In genomic region chr11:66311965-66312548, GRCh38 we compare ENCODE assay signal across 1 cellular context.
TF ChIP-seq lines count a peak whose summit lies in the region.

No MANE protein-coding gene starts in this region.

TF ChIP-seq in K562, 482 proteins besides CTCF, POLR2A, EP300 and RAD21 (continued from another document and continues in another):
- TF ChIP-seq RBM25 (IDR thresholded peaks at IDR 0.05; ENCODE audit: low read depth, low read length, severe bottlenecking) (no peak), ATF3 (IDR thresholded peaks at IDR 0.05) (no peak), ATF3 (CRISPR knock-in tag; conservative IDR thresholded peaks at IDR 0.05) (0 out of 2 replicates have a peak, but pooled peaks have one; percentile 52), ZNF408 (CRISPR knock-in tag; IDR thresholded peaks at IDR 0.05; ENCODE audit: low read depth) (no peak), ZNF561 (CRISPR knock-in tag; conservative IDR thresholded peaks at IDR 0.05) (no peak), CHD2 (IDR thresholded peaks at IDR 0.05; ENCODE audit: low read depth, low read length) (no peak), ILF3 (IDR thresholded peaks at IDR 0.05; ENCODE audit: borderline replicate concordance) (no peak), ZNF354B (CRISPR knock-in tag; IDR thresholded peaks at IDR 0.05) (no peak), SUPT5H (IDR thresholded peaks at IDR 0.05) (no peak), NUFIP1 (IDR thresholded peaks at IDR 0.05; ENCODE audit: partially characterized antibody) (no peak), ZSCAN29 (IDR thresholded peaks at IDR 0.05) (no peak), ZNF696 (CRISPR knock-in tag; conservative IDR thresholded peaks at IDR 0.05) (no peak), KHSRP (IDR thresholded peaks at IDR 0.05) (no peak), SMARCA4 (IDR thresholded peaks at IDR 0.05) (peak; percentile 64; the same call in 1 of the 2 replicates), RBFOX2 (IDR thresholded peaks at IDR 0.05; ENCODE audit: low read depth, low read length) (peak; percentile 57), ZEB2 (IDR thresholded peaks at IDR 0.05) (no peak), ESRRB (CRISPR knock-in tag; IDR thresholded peaks at IDR 0.05; ENCODE audit: borderline replicate concordance) (no peak), ASH1L (IDR thresholded peaks at IDR 0.05; ENCODE audit: borderline replicate concordance, low read depth, partially characterized antibody) (no peak), ATF1 (CRISPR knock-in tag; IDR thresholded peaks at IDR 0.05) (no peak), ATF1 (tag; IDR thresholded peaks at IDR 0.05) (peak; percentile 79), PTBP1 (IDR thresholded peaks at IDR 0.05; ENCODE audit: low read depth, low read length) (no peak), C11orf30 (IDR thresholded peaks at IDR 0.05; ENCODE audit: low read depth) (no peak), SMARCE1 (IDR thresholded peaks at IDR 0.05) (peak; percentile 74; the same call in 1 of the 2 replicates), MAFK (IDR thresholded peaks at IDR 0.05; ENCODE audit: low read length) (no peak), NRF1 (conservative IDR thresholded peaks at IDR 0.05 in 1 of 2, IDR thresholded peaks at IDR 0.05 in 1 of 2) (peak; percentile 75 to 79), ZKSCAN8 (CRISPR knock-in tag; IDR thresholded peaks at IDR 0.05) (no peak), STAT5B (CRISPR knock-in tag; IDR thresholded peaks at IDR 0.05) (no peak), KLF10 (CRISPR knock-in tag; IDR thresholded peaks at IDR 0.05) (no peak), CHD4 (IDR thresholded peaks at IDR 0.05; ENCODE audit: insufficient read depth, insufficient replicate concordance, low read depth, low read length, poor library complexity, severe bottlenecking) (no peak), ZSCAN32 (CRISPR knock-in tag; IDR thresholded peaks at IDR 0.05) (no peak), ZNF586 (CRISPR knock-in tag; conservative IDR thresholded peaks at IDR 0.05) (no peak), TBL1XR1 (IDR thresholded peaks at IDR 0.05; ENCODE audit: low read length in 2 of 2) (no peak), E2F8 (IDR thresholded peaks at IDR 0.05; ENCODE audit: low read depth, partially characterized antibody) (peak; percentile 57)
- TF ChIP-seq, protein P1, sequence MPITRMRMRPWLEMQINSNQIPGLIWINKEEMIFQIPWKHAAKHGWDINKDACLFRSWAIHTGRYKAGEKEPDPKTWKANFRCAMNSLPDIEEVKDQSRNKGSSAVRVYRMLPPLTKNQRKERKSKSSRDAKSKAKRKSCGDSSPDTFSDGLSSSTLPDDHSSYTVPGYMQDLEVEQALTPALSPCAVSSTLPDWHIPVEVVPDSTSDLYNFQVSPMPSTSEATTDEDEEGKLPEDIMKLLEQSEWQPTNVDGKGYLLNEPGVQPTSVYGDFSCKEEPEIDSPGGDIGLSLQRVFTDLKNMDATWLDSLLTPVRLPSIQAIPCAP (CRISPR knock-in tag; IDR thresholded peaks at IDR 0.05; ENCODE audit: borderline replicate concordance) = no peak
- TF ChIP-seq, protein P2, sequence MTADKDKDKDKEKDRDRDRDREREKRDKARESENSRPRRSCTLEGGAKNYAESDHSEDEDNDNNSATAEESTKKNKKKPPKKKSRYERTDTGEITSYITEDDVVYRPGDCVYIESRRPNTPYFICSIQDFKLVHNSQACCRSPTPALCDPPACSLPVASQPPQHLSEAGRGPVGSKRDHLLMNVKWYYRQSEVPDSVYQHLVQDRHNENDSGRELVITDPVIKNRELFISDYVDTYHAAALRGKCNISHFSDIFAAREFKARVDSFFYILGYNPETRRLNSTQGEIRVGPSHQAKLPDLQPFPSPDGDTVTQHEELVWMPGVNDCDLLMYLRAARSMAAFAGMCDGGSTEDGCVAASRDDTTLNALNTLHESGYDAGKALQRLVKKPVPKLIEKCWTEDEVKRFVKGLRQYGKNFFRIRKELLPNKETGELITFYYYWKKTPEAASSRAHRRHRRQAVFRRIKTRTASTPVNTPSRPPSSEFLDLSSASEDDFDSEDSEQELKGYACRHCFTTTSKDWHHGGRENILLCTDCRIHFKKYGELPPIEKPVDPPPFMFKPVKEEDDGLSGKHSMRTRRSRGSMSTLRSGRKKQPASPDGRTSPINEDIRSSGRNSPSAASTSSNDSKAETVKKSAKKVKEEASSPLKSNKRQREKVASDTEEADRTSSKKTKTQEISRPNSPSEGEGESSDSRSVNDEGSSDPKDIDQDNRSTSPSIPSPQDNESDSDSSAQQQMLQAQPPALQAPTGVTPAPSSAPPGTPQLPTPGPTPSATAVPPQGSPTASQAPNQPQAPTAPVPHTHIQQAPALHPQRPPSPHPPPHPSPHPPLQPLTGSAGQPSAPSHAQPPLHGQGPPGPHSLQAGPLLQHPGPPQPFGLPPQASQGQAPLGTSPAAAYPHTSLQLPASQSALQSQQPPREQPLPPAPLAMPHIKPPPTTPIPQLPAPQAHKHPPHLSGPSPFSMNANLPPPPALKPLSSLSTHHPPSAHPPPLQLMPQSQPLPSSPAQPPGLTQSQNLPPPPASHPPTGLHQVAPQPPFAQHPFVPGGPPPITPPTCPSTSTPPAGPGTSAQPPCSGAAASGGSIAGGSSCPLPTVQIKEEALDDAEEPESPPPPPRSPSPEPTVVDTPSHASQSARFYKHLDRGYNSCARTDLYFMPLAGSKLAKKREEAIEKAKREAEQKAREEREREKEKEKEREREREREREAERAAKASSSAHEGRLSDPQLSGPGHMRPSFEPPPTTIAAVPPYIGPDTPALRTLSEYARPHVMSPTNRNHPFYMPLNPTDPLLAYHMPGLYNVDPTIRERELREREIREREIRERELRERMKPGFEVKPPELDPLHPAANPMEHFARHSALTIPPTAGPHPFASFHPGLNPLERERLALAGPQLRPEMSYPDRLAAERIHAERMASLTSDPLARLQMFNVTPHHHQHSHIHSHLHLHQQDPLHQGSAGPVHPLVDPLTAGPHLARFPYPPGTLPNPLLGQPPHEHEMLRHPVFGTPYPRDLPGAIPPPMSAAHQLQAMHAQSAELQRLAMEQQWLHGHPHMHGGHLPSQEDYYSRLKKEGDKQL (CRISPR knock-in tag; IDR thresholded peaks at IDR 0.05; ENCODE audit: borderline replicate concordance) = no peak; the same call in 1 of the 2 replicates
- TF ChIP-seq, protein P3, sequence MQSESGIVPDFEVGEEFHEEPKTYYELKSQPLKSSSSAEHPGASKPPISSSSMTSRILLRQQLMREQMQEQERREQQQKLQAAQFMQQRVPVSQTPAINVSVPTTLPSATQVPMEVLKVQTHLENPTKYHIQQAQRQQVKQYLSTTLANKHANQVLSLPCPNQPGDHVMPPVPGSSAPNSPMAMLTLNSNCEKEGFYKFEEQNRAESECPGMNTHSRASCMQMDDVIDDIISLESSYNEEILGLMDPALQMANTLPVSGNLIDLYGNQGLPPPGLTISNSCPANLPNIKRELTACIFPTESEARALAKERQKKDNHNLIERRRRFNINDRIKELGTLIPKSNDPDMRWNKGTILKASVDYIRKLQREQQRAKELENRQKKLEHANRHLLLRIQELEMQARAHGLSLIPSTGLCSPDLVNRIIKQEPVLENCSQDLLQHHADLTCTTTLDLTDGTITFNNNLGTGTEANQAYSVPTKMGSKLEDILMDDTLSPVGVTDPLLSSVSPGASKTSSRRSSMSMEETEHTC (IDR thresholded peaks at IDR 0.05) = no peak
- TF ChIP-seq, protein P4, sequence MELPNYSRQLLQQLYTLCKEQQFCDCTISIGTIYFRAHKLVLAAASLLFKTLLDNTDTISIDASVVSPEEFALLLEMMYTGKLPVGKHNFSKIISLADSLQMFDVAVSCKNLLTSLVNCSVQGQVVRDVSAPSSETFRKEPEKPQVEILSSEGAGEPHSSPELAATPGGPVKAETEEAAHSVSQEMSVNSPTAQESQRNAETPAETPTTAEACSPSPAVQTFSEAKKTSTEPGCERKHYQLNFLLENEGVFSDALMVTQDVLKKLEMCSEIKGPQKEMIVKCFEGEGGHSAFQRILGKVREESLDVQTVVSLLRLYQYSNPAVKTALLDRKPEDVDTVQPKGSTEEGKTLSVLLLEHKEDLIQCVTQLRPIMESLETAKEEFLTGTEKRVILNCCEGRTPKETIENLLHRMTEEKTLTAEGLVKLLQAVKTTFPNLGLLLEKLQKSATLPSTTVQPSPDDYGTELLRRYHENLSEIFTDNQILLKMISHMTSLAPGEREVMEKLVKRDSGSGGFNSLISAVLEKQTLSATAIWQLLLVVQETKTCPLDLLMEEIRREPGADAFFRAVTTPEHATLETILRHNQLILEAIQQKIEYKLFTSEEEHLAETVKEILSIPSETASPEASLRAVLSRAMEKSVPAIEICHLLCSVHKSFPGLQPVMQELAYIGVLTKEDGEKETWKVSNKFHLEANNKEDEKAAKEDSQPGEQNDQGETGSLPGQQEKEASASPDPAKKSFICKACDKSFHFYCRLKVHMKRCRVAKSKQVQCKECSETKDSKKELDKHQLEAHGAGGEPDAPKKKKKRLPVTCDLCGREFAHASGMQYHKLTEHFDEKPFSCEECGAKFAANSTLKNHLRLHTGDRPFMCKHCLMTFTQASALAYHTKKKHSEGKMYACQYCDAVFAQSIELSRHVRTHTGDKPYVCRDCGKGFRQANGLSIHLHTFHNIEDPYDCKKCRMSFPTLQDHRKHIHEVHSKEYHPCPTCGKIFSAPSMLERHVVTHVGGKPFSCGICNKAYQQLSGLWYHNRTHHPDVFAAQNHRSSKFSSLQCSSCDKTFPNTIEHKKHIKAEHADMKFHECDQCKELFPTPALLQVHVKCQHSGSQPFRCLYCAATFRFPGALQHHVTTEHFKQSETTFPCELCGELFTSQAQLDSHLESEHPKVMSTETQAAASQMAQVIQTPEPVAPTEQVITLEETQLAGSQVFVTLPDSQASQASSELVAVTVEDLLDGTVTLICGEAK (IDR thresholded peaks at IDR 0.05) = no peak
- TF ChIP-seq, protein P4 (CRISPR knock-in tag; IDR thresholded peaks at IDR 0.05) = no peak
- TF ChIP-seq, protein P5, sequence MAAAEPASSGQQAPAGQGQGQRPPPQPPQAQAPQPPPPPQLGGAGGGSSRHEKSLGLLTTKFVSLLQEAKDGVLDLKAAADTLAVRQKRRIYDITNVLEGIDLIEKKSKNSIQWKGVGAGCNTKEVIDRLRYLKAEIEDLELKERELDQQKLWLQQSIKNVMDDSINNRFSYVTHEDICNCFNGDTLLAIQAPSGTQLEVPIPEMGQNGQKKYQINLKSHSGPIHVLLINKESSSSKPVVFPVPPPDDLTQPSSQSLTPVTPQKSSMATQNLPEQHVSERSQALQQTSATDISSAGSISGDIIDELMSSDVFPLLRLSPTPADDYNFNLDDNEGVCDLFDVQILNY (CRISPR knock-in tag; IDR thresholded peaks at IDR 0.05) = no peak
- TF ChIP-seq, protein P6, sequence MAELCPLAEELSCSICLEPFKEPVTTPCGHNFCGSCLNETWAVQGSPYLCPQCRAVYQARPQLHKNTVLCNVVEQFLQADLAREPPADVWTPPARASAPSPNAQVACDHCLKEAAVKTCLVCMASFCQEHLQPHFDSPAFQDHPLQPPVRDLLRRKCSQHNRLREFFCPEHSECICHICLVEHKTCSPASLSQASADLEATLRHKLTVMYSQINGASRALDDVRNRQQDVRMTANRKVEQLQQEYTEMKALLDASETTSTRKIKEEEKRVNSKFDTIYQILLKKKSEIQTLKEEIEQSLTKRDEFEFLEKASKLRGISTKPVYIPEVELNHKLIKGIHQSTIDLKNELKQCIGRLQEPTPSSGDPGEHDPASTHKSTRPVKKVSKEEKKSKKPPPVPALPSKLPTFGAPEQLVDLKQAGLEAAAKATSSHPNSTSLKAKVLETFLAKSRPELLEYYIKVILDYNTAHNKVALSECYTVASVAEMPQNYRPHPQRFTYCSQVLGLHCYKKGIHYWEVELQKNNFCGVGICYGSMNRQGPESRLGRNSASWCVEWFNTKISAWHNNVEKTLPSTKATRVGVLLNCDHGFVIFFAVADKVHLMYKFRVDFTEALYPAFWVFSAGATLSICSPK (IDR thresholded peaks at IDR 0.05; ENCODE audit: borderline replicate concordance) = no peak
